9 cellular contexts compared by ENCODE assay signal in genomic region chr15:62736756-62737155, GRCh38.
"Had no signal": no experiment of that assay in that cellular context is flagged by ENCODE, and none has a peak within 500 bp of the region (broad histone marks: within the 10 kb centered on the region; RNA-seq: fewer than 3 reads in every experiment).

No MANE protein-coding gene starts in this region.

- H2AFZ ChIP-seq: GM23248 had no signal

- H3K27ac ChIP-seq: GM23248, HL-60 had no signal

- H3K9me3 Mint-ChIP-seq: HFFc6 had no signal

- H3K4me1 Mint-ChIP-seq: IgD-negative memory B cell had no signal

- H3K4me3 ChIP-seq: GM23248, HAP-1 had no signal

- H3K36me3 ChIP-seq: HAP-1 had no signal

- ATAC-seq: HCT116, HepG2 had no signal

- H3K4me1 ChIP-seq: HAP-1 had no signal

- H3K9me3 ChIP-seq: HAP-1 had no signal

- H3K4me3 Mint-ChIP-seq: IgD-negative memory B cell had no signal

- H3K9ac ChIP-seq: GM23248 had no signal

- H3K27ac Mint-ChIP-seq: IgD-negative memory B cell had no signal

- DNase-seq: GM23248, GOT3, H7 had no signal

- H3K36me3 Mint-ChIP-seq: IgD-negative memory B cell had no signal
